In genomic region chr4:14831447-14831846, GRCh38 we compare ENCODE assay signal across 20 cellular contexts.
"Had no signal": no experiment of that assay in that cellular context is flagged by ENCODE, and none has a peak within 500 bp of the region (broad histone marks: within the 10 kb centered on the region; RNA-seq: fewer than 3 reads in every experiment).

No MANE protein-coding gene starts in this region.

- H3K9me3 ChIP-seq: gastrocnemius medialis, left ventricle myocardium inferior, right atrium auricular region had no signal

- H3K27ac ChIP-seq: gastrocnemius medialis, left ventricle myocardium inferior, right atrium auricular region, skin epidermis had no signal

- ATAC-seq: gastrocnemius medialis, T-helper 17 cell had no signal

- FAIRE-seq: endothelial cell of umbilical vein, TTC549 had no signal

- H3K4me3 Mint-ChIP-seq: activated B cell treated with CpG ODN at 0.5 μM for 24 hours; activated CD4-positive, alpha-beta T cell treated with anti-CD3 and anti-CD28 coated beads, Interleukin-2, amount 10 ng/mL, durations not matched to agents 7 days and 5 days; activated naive CD8-positive, alpha-beta T cell treated with anti-CD3 and anti-CD28 coated beads for 36 hours; brain; nephron; T-helper 17 cell had no signal

- H3K27me3 ChIP-seq: gastrocnemius medialis, right atrium auricular region had no signal

- H3K27me3 Mint-ChIP-seq: brain had no signal

- H3K9me3 Mint-ChIP-seq: activated CD4-positive, alpha-beta T cell treated with anti-CD3 and anti-CD28 coated beads, Interleukin-2, amount 10 ng/mL, durations not matched to agents 7 days and 5 days; activated naive CD8-positive, alpha-beta T cell treated with anti-CD3 and anti-CD28 coated beads for 36 hours; brain; nephron had no signal

- H3K36me3 Mint-ChIP-seq: activated naive CD8-positive, alpha-beta T cell treated with anti-CD3 and anti-CD28 coated beads for 36 hours; brain had no signal

- H3K4me1 Mint-ChIP-seq: activated B cell treated with CpG ODN at 0.5 μM for 24 hours; activated CD4-positive, alpha-beta T cell treated with anti-CD3 and anti-CD28 coated beads, Interleukin-2, amount 10 ng/mL, durations not matched to agents 7 days and 5 days; activated naive CD8-positive, alpha-beta T cell treated with anti-CD3 and anti-CD28 coated beads for 36 hours; nephron; T-helper 17 cell had no signal

- H3K4me1 ChIP-seq: gastrocnemius medialis, left ventricle myocardium inferior had no signal

- H3K27ac Mint-ChIP-seq: activated B cell treated with CpG ODN at 0.5 μM for 24 hours; activated CD4-positive, alpha-beta T cell treated with anti-CD3 and anti-CD28 coated beads, Interleukin-2, amount 10 ng/mL, durations not matched to agents 7 days and 5 days; activated naive CD8-positive, alpha-beta T cell treated with anti-CD3 and anti-CD28 coated beads for 36 hours; brain; nephron; T-helper 17 cell had no signal

- H3K4me3 ChIP-seq: gastrocnemius medialis, left ventricle myocardium inferior, right atrium auricular region, skin epidermis had no signal

- H3K36me3 ChIP-seq: gastrocnemius medialis, left ventricle myocardium inferior, right atrium auricular region had no signal

- DNase-seq: activated B cell treated with CpG ODN at 0.5 μM for 24 hours; activated CD4-positive, alpha-beta T cell treated with anti-CD3 and anti-CD28 coated beads, Interleukin-2, amount 10 ng/mL, durations not matched to agents 7 days and 5 days; activated CD8-positive, alpha-beta memory T cell treated with anti-CD3 and anti-CD28 coated beads for 24 hours; activated naive CD8-positive, alpha-beta T cell treated with anti-CD3 and anti-CD28 coated beads for 36 hours; cerebellar nuclear complex; effector CD8-positive, alpha-beta T cell; gastrocnemius medialis; left ventricle myocardium inferior; mesenchymal stem cell; occipital lobe; stimulated activated CD4-positive, alpha-beta T cell treated with anti-CD3 and anti-CD28 coated beads, Interleukin-15, amount 100 ng/mL, for 24 hours; stimulated activated CD4-positive, alpha-beta T cell treated with anti-CD3 and anti-CD28 coated beads, Interleukin-4, amount 100 ng/mL, for 1 hour; stimulated activated naive CD4-positive, alpha-beta T cell; T-helper 17 cell had no signal
